ENCODE assay signal across 12 cellular contexts in genomic region chr7:25456467-25457171, GRCh38.
DNase-seq lines count a peak whose midpoint lies in the region; ATAC-seq and TF ChIP-seq lines count a peak whose summit lies in the region.
"Had no signal": no experiment of that assay in that cellular context is flagged by ENCODE, and none has a peak within 500 bp of the region (broad histone marks: within the 10 kb centered on the region; RNA-seq: fewer than 3 reads in every experiment).

No MANE protein-coding gene starts in this region.

- no peaks in the 10 kb centered on the region for H3K9me3 ChIP-seq in muscle layer of colon (ENCODE audit: low read length)

- no peaks in the 10 kb centered on the region for H3K36me3 ChIP-seq in muscle layer of colon (ENCODE audit: insufficient read depth, low read length)

- peak overlapping the region; percentile 21 for H3K4me3 ChIP-seq in coronary artery
- no peak overlapping the region for H3K4me3 ChIP-seq in muscle layer of colon (ENCODE audit: low read depth in 1 of 2, low read length in 2 of 2)

- no peak for ATAC-seq in GM18498 (IDR thresholded peaks at IDR 0.05; ENCODE audit: unreplicated experiment)
- ATAC-seq: stimulated activated naive B cell treated with anti-CD40 and anti-IgM and Interleukin-4, amounts not matched to agents 10 μg/mL and 1 μg/mL and 100 μg/mL, for 72 hours had no signal

- H3K4me1 ChIP-seq in muscle layer of colon (ENCODE audit: insufficient read depth, low read length): peaks cover 16% of the 10 kb centered on the region

- DNase-seq in NOMO-1 treated with DMSO at 0.1 percent for 48 hours (lab: John Stamatoyannopoulos, UW; ENCODE audit: unreplicated experiment): peak; percentile 31
- DNase-seq in NOMO-1 treated with dmso at 0.1 percent for 144 hours (lab: John Stamatoyannopoulos, UW; ENCODE audit: unreplicated experiment): no peak
- DNase-seq in coronary artery (ENCODE audit: low spot score): no peak
- peak; percentile 61 for DNase-seq in ureter (ENCODE audit: low spot score)
- no peak for DNase-seq in NCI-H146 treated with DMSO at 0.1 percent for 48 hours (lab: John Stamatoyannopoulos, UW; ENCODE audit: unreplicated experiment)
- DNase-seq in HCEC 1CT: no peak
- DNase-seq: effector CD4-positive, alpha-beta T cell; naive B cell; NCI-H524; stimulated activated naive B cell treated with anti-CD40 and anti-IgM and Interleukin-4, amounts not matched to agents 10 μg/mL and 1 μg/mL and 100 μg/mL, for 72 hours had no signal

- H3K27ac ChIP-seq in coronary artery (peak overlapping the region; percentile 46 to 50), muscle layer of colon (ENCODE audit: low read depth, low read length) (peak overlapping the region; percentile 41)

- H3K27me3 ChIP-seq in muscle layer of colon (ENCODE audit: control insufficient read depth in 1 of 2, insufficient read depth in 2 of 2, low read length in 2 of 2): no peaks in the 10 kb centered on the region

- TF ChIP-seq CTCF in coronary artery (IDR thresholded peaks at IDR 0.05): no peak

- H3K9ac ChIP-seq in muscle layer of colon (ENCODE audit: low read length): no peak overlapping the region

Comparison
In these comparisons a context has a peak if more than half of its experiments do, and no peak if none do; other contexts are left out.
1. DNase-seq: peak in NOMO-1 treated with DMSO at 0.1 percent for 48 hours (single experiment) and ureter (single experiment); none in NOMO-1 treated with dmso at 0.1 percent for 144 hours (single experiment), coronary artery (single experiment), NCI-H146 treated with DMSO at 0.1 percent for 48 hours (single experiment) and HCEC 1CT (single experiment).